Comparison of ENCODE assay signal across 26 cellular contexts in the genomic region with DNA sequence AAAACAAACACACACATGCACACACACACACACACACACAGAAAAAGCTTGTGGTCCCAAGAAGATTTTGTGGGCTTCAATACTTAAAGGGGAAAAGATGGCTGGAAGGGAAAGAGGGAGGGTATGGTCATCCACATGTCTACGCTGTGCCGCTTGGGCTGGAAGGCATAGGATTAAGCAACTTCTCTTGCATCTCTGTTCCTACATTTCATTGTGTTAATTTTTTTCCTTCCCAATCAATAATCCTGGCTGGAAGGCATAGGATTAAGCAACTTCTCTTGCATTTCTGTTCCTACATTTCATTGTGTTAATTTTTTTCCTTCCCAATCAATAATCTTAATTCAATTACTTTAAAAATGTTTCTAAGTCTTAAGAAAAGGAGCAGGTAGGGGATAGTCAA. TPM values are rescaled to one million over a fixed set of nuclear protein-coding genes. Genes with fewer than 3 reads are reported as not detected.
DNase-seq lines count a peak whose midpoint lies in the region; ATAC-seq and TF ChIP-seq lines count a peak whose summit lies in the region.
"Had no signal": no experiment of that assay in that cellular context is flagged by ENCODE, and none has a peak within 500 bp of the region (broad histone marks: within the 10 kb centered on the region; RNA-seq: fewer than 3 reads in every experiment).

No MANE protein-coding gene starts in this region.

- no peak overlapping the region for H3K27ac Mint-ChIP-seq in endodermal cell
- H3K27ac Mint-ChIP-seq: CD14-positive monocyte; CD4-positive, alpha-beta memory T cell; CD4-positive, CD25-positive, alpha-beta regulatory T cell; CD8-positive, alpha-beta memory T cell had no signal

- no peaks in the 10 kb centered on the region for H3K27me3 ChIP-seq in Karpas-422 (ENCODE audit: low read length)
- H3K27me3 ChIP-seq in endodermal cell (ENCODE audit: control insufficient read depth, insufficient read depth, low read length, poor library complexity, severe bottlenecking): peaks cover 52% of the 10 kb centered on the region
- H3K27me3 ChIP-seq: BLaER1 had no signal

- no peak for TF ChIP-seq CTCF in endodermal cell (conservative IDR thresholded peaks at IDR 0.05)

- no peak overlapping the region for H3K9ac ChIP-seq in Karpas-422 (ENCODE audit: low read length)
- no peak overlapping the region for H3K9ac ChIP-seq in endodermal cell (ENCODE audit: extremely low read depth, low read length, poor library complexity, severe bottlenecking)
- H3K9ac ChIP-seq: BLaER1 had no signal

- no peak overlapping the region for H3K4me3 ChIP-seq in Karpas-422 (ENCODE audit: low read length)
- peak overlapping the region; percentile 39 for H3K4me3 ChIP-seq in endodermal cell (ENCODE audit: low read length)
- H3K4me3 ChIP-seq: BLaER1, GM12878 had no signal

- H2AFZ ChIP-seq in Karpas-422 (ENCODE audit: low read length): no peak overlapping the region

- ATAC-seq in left lobe of liver: peak; percentile 52
- no peak for ATAC-seq in HG03108 (IDR thresholded peaks at IDR 0.05; ENCODE audit: unreplicated experiment)
- ATAC-seq: GM12878 had no signal

- no peaks in the 10 kb centered on the region for H3K9me2 ChIP-seq in Karpas-422 (replicated peaks; ENCODE audit: insufficient read depth, low read length)

- H3K4me3 Mint-ChIP-seq in endodermal cell: no peak overlapping the region
- H3K4me3 Mint-ChIP-seq: CD14-positive monocyte; CD4-positive, alpha-beta memory T cell; CD4-positive, CD25-positive, alpha-beta regulatory T cell; CD8-positive, alpha-beta memory T cell had no signal

- H3K4me2 ChIP-seq in Karpas-422 (ENCODE audit: low read depth, low read length, poor library complexity, severe bottlenecking): no peak overlapping the region
- H3K4me2 ChIP-seq: BLaER1 had no signal

- peaks cover 30% of the 10 kb centered on the region for H3K4me1 Mint-ChIP-seq in endodermal cell
- H3K4me1 Mint-ChIP-seq: CD14-positive monocyte; CD4-positive, alpha-beta memory T cell; CD4-positive, CD25-positive, alpha-beta regulatory T cell; CD8-positive, alpha-beta memory T cell had no signal

- peaks cover 63% of the 10 kb centered on the region for H3K27me3 Mint-ChIP-seq in endodermal cell (ENCODE audit: insufficient read depth)

- no peaks in the 10 kb centered on the region for H3K9me3 Mint-ChIP-seq in endodermal cell
- H3K9me3 Mint-ChIP-seq: CD4-positive, alpha-beta memory T cell; CD8-positive, alpha-beta memory T cell had no signal

- no peak overlapping the region for H3K27ac ChIP-seq in Karpas-422 (ENCODE audit: low read length)
- H3K27ac ChIP-seq in endodermal cell (ENCODE audit: low read depth, low read length): no peak overlapping the region
- H3K27ac ChIP-seq: BLaER1 had no signal

- 94% methylated on average over 2 of the region's 2 CpGs; no CpG with 5 or more reads in 1 of the 2 experiments for WGBS in endodermal cell (ENCODE audit: insufficient coverage in 1 of 2, insufficient read length in 1 of 2), 2 experiments

- DNase-seq in Karpas-422 (peak; percentile 6), endodermal cell (no peak), left lobe of liver (ENCODE audit: low spot score) (no peak), cerebellar cortex (ENCODE audit: low spot score) (no peak)
- DNase-seq: 8988T; ACHN; BE2C; C1 segment of cervical spinal cord; CD4-positive, alpha-beta memory T cell; CD4-positive, CD25-positive, alpha-beta regulatory T cell; CD8-positive, alpha-beta memory T cell; COR-L47; DMS 273 treated with DMSO at 0.1 percent for 48 hours; DMS153; DMS79; DND-41; EL; GDM1 had no signal

- H3K4me1 ChIP-seq in Karpas-422 (ENCODE audit: low read length) (no peaks in the 10 kb centered on the region), endodermal cell (ENCODE audit: control insufficient read depth, insufficient read depth, low read length) (peaks cover 31% of the 10 kb centered on the region)
- H3K4me1 ChIP-seq: BE2C had no signal

- H3K79me2 ChIP-seq in Karpas-422 (ENCODE audit: low read length): no peaks in the 10 kb centered on the region

- no peaks in the 10 kb centered on the region for H3K36me3 Mint-ChIP-seq in endodermal cell (ENCODE audit: low read depth)
- H3K36me3 Mint-ChIP-seq: CD14-positive monocyte; CD4-positive, alpha-beta memory T cell; CD4-positive, CD25-positive, alpha-beta regulatory T cell; CD8-positive, alpha-beta memory T cell had no signal

- H4K20me1 ChIP-seq in Karpas-422 (ENCODE audit: insufficient read depth, low read depth, low read length): no peaks in the 10 kb centered on the region
- H4K20me1 ChIP-seq: BLaER1 had no signal

- H3K9me3 ChIP-seq in Karpas-422 (ENCODE audit: low read length) (no peaks in the 10 kb centered on the region), endodermal cell (ENCODE audit: control insufficient read depth, low read length) (no peaks in the 10 kb centered on the region)
- H3K9me3 ChIP-seq: BE2C, BLaER1 had no signal

- H3K36me3 ChIP-seq in Karpas-422 (ENCODE audit: insufficient read depth, low read length): no peaks in the 10 kb centered on the region
- H3K36me3 ChIP-seq in endodermal cell (ENCODE audit: control insufficient read depth, insufficient read depth, low read length): no peaks in the 10 kb centered on the region
- H3K36me3 ChIP-seq: BE2C, BLaER1 had no signal

RNA-seq across cellular contexts. Expression of gene C10orf120, which starts 30.6 kb away (rescaled TPM):
- not detected in 2 replicates for total RNA-seq in Karpas-422 (2014; rRNA removed; shearing (Covaris generic); ENCODE audit: low replicate concordance)
- total RNA-seq in endodermal cell (not detected), left lobe of liver (not detected)
- not detected for polyA plus RNA-seq in endodermal cell (2013, experiment 1 of 2)
- not detected for polyA plus RNA-seq in endodermal cell (2013, experiment 2 of 2)
- total RNA-seq: A673; CD4-positive, alpha-beta memory T cell; CD4-positive, CD25-positive, alpha-beta regulatory T cell; CD8-positive, alpha-beta memory T cell; Daoy; G401; GM12878 had no signal
- polyA plus RNA-seq: AG04450; CD14-positive monocyte; CD4-positive, alpha-beta memory T cell; CD4-positive, CD25-positive, alpha-beta regulatory T cell; CD8-positive, alpha-beta memory T cell; GM12878 had no signal
